Comparison of ENCODE assay signal across 9 cellular contexts in the genomic region with DNA sequence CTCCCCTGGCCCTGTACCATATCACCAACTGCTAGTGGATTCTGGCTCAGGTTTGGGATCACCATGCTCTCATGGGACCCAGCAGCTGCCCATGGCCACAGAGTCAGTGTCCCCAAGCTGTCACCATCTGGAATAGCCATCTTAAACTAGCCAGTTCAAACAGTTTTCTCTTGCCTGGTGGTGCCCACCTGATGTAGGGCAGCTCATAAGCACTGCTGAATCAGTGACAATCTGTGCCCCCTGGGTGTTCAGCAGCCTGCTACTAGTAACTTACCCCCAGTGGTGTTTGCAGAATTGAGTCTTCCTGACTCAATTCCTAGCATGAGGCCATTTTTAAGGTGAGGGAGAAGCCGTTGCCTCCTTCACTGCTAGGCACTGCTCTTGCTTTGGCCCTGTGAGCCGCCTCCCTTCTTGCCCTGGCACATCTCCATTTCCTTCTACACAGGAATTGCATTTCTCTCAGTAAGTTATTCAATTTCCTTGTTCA. TPM values are rescaled to one million over a fixed set of nuclear protein-coding genes. Genes with fewer than 3 reads are reported as not detected.
A peak's percentile ranks its signal among the peaks of the same experiment; 100 is the strongest.
DNase-seq lines count a peak whose midpoint lies in the region; ATAC-seq, FAIRE-seq and TF ChIP-seq lines count a peak whose summit lies in the region.
"Had no signal": no experiment of that assay in that cellular context is flagged by ENCODE, and none has a peak within 500 bp of the region (broad histone marks: within the 10 kb centered on the region; RNA-seq: fewer than 3 reads in every experiment).

No MANE protein-coding gene starts in this region.

- H3K4me2 ChIP-seq in PC-3 (ENCODE audit: low read length), result no peak overlapping the region
- H3K4me2 ChIP-seq in endothelial cell of umbilical vein (ENCODE audit: insufficient read depth, low read length), result no peak overlapping the region

- H3K9me3 ChIP-seq in PC-3 (ENCODE audit: low read length), result no peaks in the 10 kb centered on the region
- no peaks in the 10 kb centered on the region for H3K9me3 ChIP-seq in endothelial cell of umbilical vein (replicated peaks; ENCODE audit: control insufficient read depth, insufficient read depth, low read length)

- no peaks in the 10 kb centered on the region for H3K27me3 ChIP-seq in PC-3 (ENCODE audit: low read length)
- no peaks in the 10 kb centered on the region for H3K27me3 ChIP-seq in endothelial cell of umbilical vein (ENCODE audit: control insufficient read depth in 2 of 2, insufficient read depth in 2 of 2, low read length in 2 of 2)

- H3K27me3 Mint-ChIP-seq in activated T-cell treated with anti-CD3 and anti-CD28 coated beads, Interleukin-2, amount 50 U/mL, for 24 hours, result no peaks in the 10 kb centered on the region

- H3K27ac ChIP-seq in PC-3 (ENCODE audit: low read length), result no peak overlapping the region
- no peak overlapping the region for H3K27ac ChIP-seq in endothelial cell of umbilical vein (ENCODE audit: insufficient read depth, low read depth, low read length)

- H4K20me1 ChIP-seq in PC-3 (ENCODE audit: low read length), result peaks cover 38% of the 10 kb centered on the region
- H4K20me1 ChIP-seq in endothelial cell of umbilical vein (replicated peaks; ENCODE audit: control insufficient read depth, extremely low read depth, insufficient read depth, low read length), result peaks cover 2% of the 10 kb centered on the region

- no peaks in the 10 kb centered on the region for H3K9me3 Mint-ChIP-seq in activated T-cell treated with anti-CD3 and anti-CD28 coated beads, Interleukin-2, amount 50 U/mL, for 24 hours

- no TSS peak for BruUV-seq in PC-3 (replicated peaks; lab: Mats Ljungman, UMichigan)
- no TSS peak for BruUV-seq in endothelial cell of umbilical vein (replicated peaks; lab: Mats Ljungman, UMichigan)

- H3K9me2 ChIP-seq in PC-3 (replicated peaks; ENCODE audit: low read length), result no peaks in the 10 kb centered on the region

- TF ChIP-seq CTCF in PC-3 (conservative IDR thresholded peaks at IDR 0.05; ENCODE audit: low read depth, low read length) (no peak), endothelial cell of umbilical vein (IDR thresholded peaks at IDR 0.05; ENCODE audit: extremely low read depth in 1 of 2, insufficient read depth in 1 of 2, low read depth in 1 of 2, low read length in 2 of 2) (no peak)

- H3K36me3 ChIP-seq in PC-3 (ENCODE audit: low read depth, low read length) (peaks cover 43% of the 10 kb centered on the region), endothelial cell of umbilical vein (ENCODE audit: control insufficient read depth in 2 of 2, extremely low read depth in 1 of 2, insufficient read depth in 2 of 2, low read length in 2 of 2) (peaks cover 26 to 30% of the 10 kb centered on the region in 2 experiments)

- CTCF ChIA-PET in PC-3 (lab: Charles Lee) (interaction anchor here (0.6 kb wide), 1 partner anchor 918 kb away, joined by 3 read pairs; no protein-coding TSS in a partner anchor), endothelial cell of umbilical vein (lab: Charles Lee) (interaction anchor here (1.2 to 4.1 kb wide), 6 partner anchors 26 to 84 kb away, joined by 3 to 56 read pairs (median 4); no protein-coding TSS in a partner anchor)

- peak; percentile 85 for TF ChIP-seq POLR2A in endothelial cell of umbilical vein (IDR thresholded peaks at IDR 0.05; ENCODE audit: low read depth, low read length)

- H3K4me3 ChIP-seq in PC-3 (ENCODE audit: low read length), result no peak overlapping the region
- no peak overlapping the region for H3K4me3 ChIP-seq in endothelial cell of umbilical vein (replicated peaks in 1 of 3; ENCODE audit: insufficient read depth in 1 of 3, low read depth in 1 of 3, low read length in 3 of 3)

- H3K36me3 Mint-ChIP-seq in activated T-cell treated with anti-CD3 and anti-CD28 coated beads, Interleukin-2, amount 50 U/mL, for 24 hours (ENCODE audit: low read depth), result peaks cover 65% of the 10 kb centered on the region

- dilution Hi-C loops in endothelial cell of umbilical vein (cut with MboI; ENCODE audit: extremely low pct_ligation_motif_present, low sequenced_read_pairs), result no loop called here

- H3F3A ChIP-seq in PC-3 (ENCODE audit: low read length, unreplicated experiment), result peaks cover 18% of the 10 kb centered on the region

- H3K4me1 Mint-ChIP-seq in activated T-cell treated with anti-CD3 and anti-CD28 coated beads, Interleukin-2, amount 50 U/mL, for 24 hours (ENCODE audit: low read depth), result peaks cover 39% of the 10 kb centered on the region

- H3K4me1 ChIP-seq in PC-3 (ENCODE audit: insufficient read depth, low read length), result peaks cover 5% of the 10 kb centered on the region
- peaks cover 5% of the 10 kb centered on the region for H3K4me1 ChIP-seq in endothelial cell of umbilical vein (ENCODE audit: control insufficient read depth, extremely low read depth, insufficient read depth, low read length)

- ATAC-seq in PC-3, result peak; percentile 16
- peak; percentile 11 for ATAC-seq in stimulated activated naive CD8-positive, alpha-beta T cell treated with anti-CD3 and anti-CD28 coated beads, Interleukin-15, Interleukin-2, amounts not matched to agents 100 U/mL and 50 U/mL, for 24 hours

- H3K79me2 ChIP-seq in PC-3 (ENCODE audit: low read length) (peaks cover 10% of the 10 kb centered on the region), endothelial cell of umbilical vein (ENCODE audit: control insufficient read depth, insufficient read depth, low read length) (peaks cover 14% of the 10 kb centered on the region)

- POLR2A ChIA-PET in PC-3 (lab: Charles Lee; ENCODE audit: unreplicated experiment), result no interaction called here
- POLR2A ChIA-PET in endothelial cell of umbilical vein (lab: Charles Lee), result interaction anchor here (1.7 kb wide), 1 partner anchor 8 kb away, joined by 7 read pairs; a partner anchor contains a TSS

- intact Hi-C loops in PC-3 (cut with micrococcal nuclease) (loop anchor here (10.0 kb wide), 1 partner anchor 900 kb away; no protein-coding TSS in a partner anchor), endothelial cell of umbilical vein (cut with micrococcal nuclease) (loop anchor here (10.0 kb wide), 1 partner anchor 900 kb away; no protein-coding TSS in a partner anchor)

- no peak overlapping the region for H2AFZ ChIP-seq in PC-3 (ENCODE audit: low read length)
- H2AFZ ChIP-seq in endothelial cell of umbilical vein (ENCODE audit: low read depth, low read length), result no peak overlapping the region

- DNase-seq in activated T-cell treated with anti-CD3 and anti-CD28 coated beads, Interleukin-2, amount 50 U/mL, for 24 hours, result peak; percentile 61
- DNase-seq in activated T-cell treated with anti-CD3 and anti-CD28 coated beads, Interleukin-2, amount 50 U/mL, for 1 hour, result no peak
- DNase-seq in PC-3 (no peak), endothelial cell of umbilical vein (ENCODE audit: low read depth, low spot score) (no peak), NOMO-1 treated with dmso at 0.1 percent for 144 hours (lab: John Stamatoyannopoulos, UW; ENCODE audit: unreplicated experiment) (no peak), AG20443 (ENCODE audit: low spot score) (no peak)
- DNase-seq in stimulated activated naive CD8-positive, alpha-beta T cell treated with anti-CD3 and anti-CD28 coated beads, Interleukin-15, Interleukin-2, amounts not matched to agents 100 U/mL and 50 U/mL, for 24 hours, result peak; percentile 40
- no peak for DNase-seq in activated effector memory CD4-positive, alpha-beta T cell treated with Interleukin-2 at 50 U/mL for 16 hours

- peak overlapping the region; percentile 98 for H3K27ac Mint-ChIP-seq in activated T-cell treated with anti-CD3 and anti-CD28 coated beads, Interleukin-2, amount 50 U/mL, for 24 hours

- H3K9me1 ChIP-seq in endothelial cell of umbilical vein (replicated peaks; ENCODE audit: control insufficient read depth, extremely low read depth, insufficient read depth, low read length), result no peaks in the 10 kb centered on the region

- no peak for FAIRE-seq in endothelial cell of umbilical vein (lab: Jason Lieb, UNC)

- H3K9ac ChIP-seq in PC-3 (ENCODE audit: low read length) (no peak overlapping the region), endothelial cell of umbilical vein (replicated peaks; ENCODE audit: extremely low read depth, insufficient read depth, low read length) (no peak overlapping the region)

- no peak overlapping the region for H3K4me3 Mint-ChIP-seq in activated T-cell treated with anti-CD3 and anti-CD28 coated beads, Interleukin-2, amount 50 U/mL, for 24 hours

TF ChIP-seq in endothelial cell of umbilical vein, 7 proteins besides CTCF, POLR2A, EP300 and RAD21:
- TF ChIP-seq POLR2AphosphoS5 (IDR thresholded peaks at IDR 0.05; ENCODE audit: insufficient read depth, low read depth, low read length) (peak; percentile 44), JUN (IDR thresholded peaks at IDR 0.05; ENCODE audit: borderline replicate concordance, insufficient read depth, insufficient read length, low read depth) (no peak)

RNA-seq across cellular contexts. Expression of a gene that starts 7.9 kb away (rescaled TPM):
- 2,286 and 2,722 TPM in 2 replicates for total RNA-seq in PC-3 (2014; rRNA removed)
- 1,060 and 1,357 TPM in 2 replicates for total RNA-seq in endothelial cell of umbilical vein
- 3,418 and 3,687 TPM in 2 replicates for polyA plus RNA-seq in endothelial cell of umbilical vein
- polyA plus RNA-seq in endothelial cell of umbilical vein (2011; cell fraction: cytosol; rRNA removed), result 3,181 and 3,202 TPM in 2 replicates
- 1,008 and 1,123 TPM in 2 replicates for polyA plus RNA-seq in endothelial cell of umbilical vein (2011; cell fraction: nucleus; rRNA removed)
- 1,635 and 1,641 TPM in 2 replicates for polyA plus RNA-seq in endothelial cell of umbilical vein (2012)
- 1,009 and 1,085 TPM in 2 replicates for polyA minus RNA-seq in endothelial cell of umbilical vein
- 686 TPM for polyA minus RNA-seq in endothelial cell of umbilical vein (2011; cell fraction: cytosol; rRNA and poly(A)+ RNA removed)
- polyA minus RNA-seq in endothelial cell of umbilical vein (2011; cell fraction: nucleus; rRNA and poly(A)+ RNA removed), result 186 and 249 TPM in 2 replicates

RNA-seq across cellular contexts. Expression of a gene that starts 31.3 kb away (rescaled TPM):
- total RNA-seq in PC-3 (2014; rRNA removed), result 29.7 and 32.0 TPM in 2 replicates
- 16.0 and 20.0 TPM in 2 replicates for total RNA-seq in endothelial cell of umbilical vein
- 26.1 and 31.1 TPM in 2 replicates for polyA plus RNA-seq in endothelial cell of umbilical vein
- 26.2 and 27.9 TPM in 2 replicates for polyA plus RNA-seq in endothelial cell of umbilical vein (2011; cell fraction: cytosol; rRNA removed)
- polyA plus RNA-seq in endothelial cell of umbilical vein (2011; cell fraction: nucleus; rRNA removed), result 30.5 and 31.6 TPM in 2 replicates
- 18.9 and 19.7 TPM in 2 replicates for polyA plus RNA-seq in endothelial cell of umbilical vein (2012)
- 30.7 and 33.5 TPM in 2 replicates for polyA minus RNA-seq in endothelial cell of umbilical vein
- polyA minus RNA-seq in endothelial cell of umbilical vein (2011; cell fraction: cytosol; rRNA and poly(A)+ RNA removed), result 25.1 TPM
- polyA minus RNA-seq in endothelial cell of umbilical vein (2011; cell fraction: nucleus; rRNA and poly(A)+ RNA removed), result 10.7 and 12.4 TPM in 2 replicates

RNA-seq across cellular contexts. Expression of a gene that starts 53.0 kb away (rescaled TPM):
- total RNA-seq in PC-3 (2014; rRNA removed), result not detected in 2 replicates
- 0.44 and 2.0 TPM in 2 replicates for total RNA-seq in endothelial cell of umbilical vein
- 1.6 and 2.3 TPM in 2 replicates for polyA plus RNA-seq in endothelial cell of umbilical vein
- 0.68 and 1.2 TPM in 2 replicates for polyA plus RNA-seq in endothelial cell of umbilical vein (2011; cell fraction: cytosol; rRNA removed)
- 5.9 and 8.0 TPM in 2 replicates for polyA plus RNA-seq in endothelial cell of umbilical vein (2011; cell fraction: nucleus; rRNA removed)
- 2.2 and 3.1 TPM in 2 replicates for polyA plus RNA-seq in endothelial cell of umbilical vein (2012)
- 2.9 and 4.8 TPM in 2 replicates for polyA minus RNA-seq in endothelial cell of umbilical vein
- polyA minus RNA-seq in endothelial cell of umbilical vein (2011; cell fraction: cytosol; rRNA and poly(A)+ RNA removed), result not detected
- 6.3 and 11.6 TPM in 2 replicates for polyA minus RNA-seq in endothelial cell of umbilical vein (2011; cell fraction: nucleus; rRNA and poly(A)+ RNA removed)
- total RNA-seq: lung microvascular endothelial cell had no signal

Comparison
In these comparisons a context has a peak if more than half of its experiments do, and no peak if none do; other contexts are left out.
1. DNase-seq: peak in activated T-cell treated with anti-CD3 and anti-CD28 coated beads, Interleukin-2, amount 50 U/mL, for 24 hours (single experiment) and stimulated activated naive CD8-positive, alpha-beta T cell treated with anti-CD3 and anti-CD28 coated beads, Interleukin-15, Interleukin-2, amounts not matched to agents 100 U/mL and 50 U/mL, for 24 hours (single experiment); none in activated T-cell treated with anti-CD3 and anti-CD28 coated beads, Interleukin-2, amount 50 U/mL, for 1 hour (single experiment), PC-3 (single experiment), endothelial cell of umbilical vein (single experiment), NOMO-1 treated with dmso at 0.1 percent for 144 hours (single experiment), activated effector memory CD4-positive, alpha-beta T cell treated with Interleukin-2 at 50 U/mL for 16 hours (single experiment) and AG20443 (single experiment).